Comparison of ENCODE assay signal across 8 cellular contexts in the genomic region with DNA sequence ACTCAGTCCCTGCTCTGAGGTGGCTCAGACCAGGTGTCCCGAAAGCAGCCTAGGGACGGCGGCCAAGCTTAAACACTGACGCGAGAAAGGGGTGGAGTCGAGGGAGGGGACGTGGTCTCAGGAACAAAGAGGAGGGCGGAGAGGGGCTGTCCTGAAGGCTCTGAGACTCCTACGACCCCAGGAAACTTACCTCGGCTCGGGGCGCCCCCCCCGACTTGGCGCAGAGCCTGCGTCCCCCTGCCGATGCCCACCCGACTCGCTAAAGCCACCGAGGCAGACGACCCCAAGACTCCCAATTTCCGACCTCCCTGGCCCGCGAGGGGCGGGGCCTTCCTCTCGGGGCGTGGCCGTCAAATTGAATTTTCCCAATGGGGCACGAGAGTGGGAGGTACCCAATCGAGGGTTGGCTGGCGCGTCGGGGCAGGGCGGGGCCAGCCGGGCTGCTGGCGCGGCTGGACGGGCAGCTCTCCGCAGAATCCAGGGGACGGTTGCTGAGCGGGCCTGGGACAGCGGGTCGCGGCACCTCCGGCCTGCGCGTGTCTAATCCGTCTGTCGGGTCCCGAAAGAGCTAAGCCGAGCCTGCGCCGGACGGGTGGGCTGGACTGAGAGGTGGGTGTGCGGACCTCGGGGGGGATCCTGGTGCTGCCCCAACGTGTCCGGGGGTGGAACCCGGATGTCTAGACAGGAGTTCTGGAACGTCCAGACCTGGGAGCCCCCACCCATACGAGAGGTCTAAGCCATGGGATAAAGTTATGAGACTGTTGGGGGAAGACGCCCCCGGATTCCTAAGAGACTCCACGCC. TPM values are rescaled to one million over a fixed set of nuclear protein-coding genes. Genes with fewer than 3 reads are reported as not detected.
A peak's percentile ranks its signal among the peaks of the same experiment; 100 is the strongest.
DNase-seq lines count a peak whose midpoint lies in the region; ATAC-seq, FAIRE-seq and TF ChIP-seq lines count a peak whose summit lies in the region.

A gene (plus strand): TSS at position 471 of the 802 bp plus-strand sequence. CDS start 1,941 bp downstream, outside the sequence.

- peak within 1 kb of the TSS; percentile 75 for H2AFZ ChIP-seq in ACC112 (ENCODE audit: low read length, unreplicated experiment)

- peaks cover 42% of the 10 kb centered on the region for H3K79me2 ChIP-seq in ACC112 (ENCODE audit: control insufficient read depth, insufficient read depth, low read length, unreplicated experiment)

- intact Hi-C loops in kidney (cut with DNase I), result no loop called here

- H3K27me3 ChIP-seq in ACC112 (ENCODE audit: insufficient read depth, low read length), result no peaks in the 10 kb centered on the region

- no peak for TF ChIP-seq CTCF in kidney (IDR thresholded peaks at IDR 0.05; ENCODE audit: borderline replicate concordance, extremely low read depth, insufficient read depth)

- peak within 1 kb of the TSS; percentile 84 for H3K27ac ChIP-seq in ACC112 (ENCODE audit: low read depth, low read length)
- peak within 1 kb of the TSS; percentile 94 to 97 for H3K27ac ChIP-seq in kidney (ENCODE audit: low read depth in 2 of 2, low read length in 2 of 2)

- peak; percentile 63 for ATAC-seq in GM18868 (IDR thresholded peaks at IDR 0.05; ENCODE audit: unreplicated experiment)
- ATAC-seq in HG03108 (IDR thresholded peaks at IDR 0.05; ENCODE audit: unreplicated experiment), result peak; percentile 50

- peak; percentile 88 for DNase-seq in NCI-H345 (lab: John Stamatoyannopoulos, UW)
- peak; percentile 89 for DNase-seq in activated CD4-positive, CD25-positive, alpha-beta regulatory T cell treated with anti-CD3 and anti-CD28 coated beads, Interleukin-2, amount 50 U/mL, for 72 hours
- DNase-seq in cerebellar cortex (ENCODE audit: low spot score), result peak; percentile 75
- peak; percentile 97 for DNase-seq in kidney
- DNase-seq in stimulated activated CD4-positive, alpha-beta T cell treated with anti-CD3 and anti-CD28 coated beads, Interleukin-15, amount 100 ng/mL, for 1 hour (ENCODE audit: low read depth in 1 of 2, low spot score in 1 of 2), result peak; percentile 73 to 84

- peak; percentile 3 for FAIRE-seq in kidney (lab: Jason Lieb, UNC)

- H3K9me3 ChIP-seq in kidney (ENCODE audit: control insufficient read depth in 1 of 2, low read length in 2 of 2), result no peaks in the 10 kb centered on the region

- peaks cover 24% of the 10 kb centered on the region for H3K4me1 ChIP-seq in ACC112 (ENCODE audit: control insufficient read depth, insufficient read depth, low read length, unreplicated experiment)
- H3K4me1 ChIP-seq in kidney (ENCODE audit: control insufficient read depth in 1 of 2, insufficient read depth in 1 of 2, low read depth in 1 of 2, low read length in 2 of 2), result peaks cover 31 to 48% of the 10 kb centered on the region in 2 donors

- H3K4me3 ChIP-seq in ACC112 (ENCODE audit: low read depth, low read length) (peak within 1 kb of the TSS; percentile 82), kidney (ENCODE audit: low read length in 2 of 2) (peak within 1 kb of the TSS; percentile 84 to 88)

- H3K9ac ChIP-seq in kidney (ENCODE audit: low read length in 2 of 2), result peak within 1 kb of the TSS; percentile 34 to 84

- H3K36me3 ChIP-seq in ACC112 (ENCODE audit: insufficient read depth, low read length), result no peaks in the 10 kb centered on the region
- H3K36me3 ChIP-seq in kidney (ENCODE audit: control insufficient read depth in 1 of 2, insufficient read depth in 2 of 2, low read length in 2 of 2), result peaks cover 0 to 8% of the 10 kb centered on the region in 2 donors

RNA-seq across cellular contexts. Expression of the gene that starts here (rescaled TPM):
- total RNA-seq in kidney, result 67.7 TPM
- polyA plus RNA-seq in kidney (ENCODE audit: insufficient read depth, low read depth, low replicate concordance), result 64.4 TPM

Comparison
In these comparisons a context has a peak if more than half of its experiments do, and no peak if none do; other contexts are left out.
1. Peak in every context shown above with its lines: DNase-seq, ATAC-seq, H3K4me3 ChIP-seq and H3K27ac ChIP-seq.